Comparison of ENCODE assay signal across 2 cellular contexts in genomic region chr6:75261299-75261698, GRCh38.
TF ChIP-seq lines count a peak whose summit lies in the region.

No MANE protein-coding gene starts in this region.

TF ChIP-seq in HepG2, 621 proteins besides CTCF, POLR2A, EP300 and RAD21:
- TF ChIP-seq ZNF441 (CRISPR knock-in tag; IDR thresholded peaks at IDR 0.05; ENCODE audit: borderline replicate concordance) (no peak), MAFF (IDR thresholded peaks at IDR 0.05; ENCODE audit: low read depth, low read length) (peak; percentile 97), MAFK (conservative IDR thresholded peaks at IDR 0.05 in 1 of 2, IDR thresholded peaks at IDR 0.05 in 1 of 2; ENCODE audit: low read length in 2 of 2) (peak; percentile 97 to 98)
TF ChIP-seq in HepG2: peak in this region for 2.

TF ChIP-seq in K562, 482 proteins besides CTCF, POLR2A, EP300 and RAD21:
- TF ChIP-seq MED1 (CRISPR knock-in tag; IDR thresholded peaks at IDR 0.05; ENCODE audit: borderline replicate concordance) (no peak), ZNF212 (CRISPR knock-in tag; IDR thresholded peaks at IDR 0.05) (no peak), ZNF57 (CRISPR knock-in tag; IDR thresholded peaks at IDR 0.05) (no peak), KDM4B (IDR thresholded peaks at IDR 0.05; ENCODE audit: borderline replicate concordance in 2 of 2, low read depth in 1 of 2) (no peak), FOXK2 (conservative IDR thresholded peaks at IDR 0.05 in 1 of 2, IDR thresholded peaks at IDR 0.05 in 1 of 2; ENCODE audit: low read depth in 2 of 2) (no peak), PYGO2 (tag; IDR thresholded peaks at IDR 0.05) (no peak), FUS (optimal IDR thresholded peaks at IDR 0.05; ENCODE audit: low read depth, low read length) (no peak), MAFF (IDR thresholded peaks at IDR 0.05; ENCODE audit: low read length) (peak; percentile 93), MYC (IDR thresholded peaks at IDR 0.05; ENCODE audit: low read depth, low read length) (no peak), MYC (CRISPR knock-in tag; IDR thresholded peaks at IDR 0.05; ENCODE audit: borderline replicate concordance, low read depth) (no peak), MAFK (IDR thresholded peaks at IDR 0.05; ENCODE audit: low read length) (peak; percentile 96), HNRNPL (IDR thresholded peaks at IDR 0.05; ENCODE audit: low read depth, low read length) (no peak), ZNF224 (CRISPR knock-in tag; IDR thresholded peaks at IDR 0.05) (no peak), HOXB6 (CRISPR knock-in tag; IDR thresholded peaks at IDR 0.05; ENCODE audit: borderline replicate concordance) (no peak), FOS (IDR thresholded peaks at IDR 0.05; ENCODE audit: extremely low read depth, insufficient read length) (no peak), C11orf30 (IDR thresholded peaks at IDR 0.05; ENCODE audit: low read depth) (peak; percentile 85), HNRNPLL (IDR thresholded peaks at IDR 0.05; ENCODE audit: low read depth, low read length, poor library complexity, severe bottlenecking) (no peak), KAT7 (CRISPR knock-in tag; IDR thresholded peaks at IDR 0.05; ENCODE audit: borderline replicate concordance) (no peak), SNIP1 (IDR thresholded peaks at IDR 0.05; ENCODE audit: low read depth) (no peak), CBFA2T2 (conservative IDR thresholded peaks at IDR 0.05) (no peak), MEF2A (IDR thresholded peaks at IDR 0.05; ENCODE audit: control insufficient read depth, low read depth, low read length) (no peak), E2F6 (IDR thresholded peaks at IDR 0.05; ENCODE audit: borderline replicate concordance in 1 of 2, extremely low read depth in 1 of 2, insufficient read depth in 1 of 2, insufficient read length in 1 of 2, low read depth in 1 of 2, low read length in 1 of 2, poor library complexity in 1 of 2, severe bottlenecking in 1 of 2) (no peak), SAFB (IDR thresholded peaks at IDR 0.05; ENCODE audit: borderline replicate concordance, low read depth, low read length) (no peak), TAF9B (IDR thresholded peaks at IDR 0.05; ENCODE audit: partially characterized antibody) (no peak), SREBF2 (CRISPR knock-in tag; IDR thresholded peaks at IDR 0.05) (no peak), YBX1 (IDR thresholded peaks at IDR 0.05) (no peak), BCOR (IDR thresholded peaks at IDR 0.05) (no peak), CXXC5 (CRISPR knock-in tag; IDR thresholded peaks at IDR 0.05) (no peak), HNRNPK (IDR thresholded peaks at IDR 0.05; ENCODE audit: low read depth, low read length, poor library complexity, severe bottlenecking) (no peak), RBM25 (IDR thresholded peaks at IDR 0.05; ENCODE audit: low read depth, low read length, severe bottlenecking) (no peak), ZNF316 (IDR thresholded peaks at IDR 0.05) (peak; percentile 92), FIP1L1 (IDR thresholded peaks at IDR 0.05; ENCODE audit: low read depth, low read length, poor library complexity, severe bottlenecking) (no peak), ETV6 (IDR thresholded peaks at IDR 0.05; ENCODE audit: borderline replicate concordance in 1 of 2, low read depth in 2 of 2, low read length in 1 of 2) (no peak), ETV6 (CRISPR knock-in tag; IDR thresholded peaks at IDR 0.05; ENCODE audit: borderline replicate concordance) (no peak), MAFG (tag; conservative IDR thresholded peaks at IDR 0.05) (peak; percentile 84), KAT8 (IDR thresholded peaks at IDR 0.05; ENCODE audit: low read depth) (no peak), EP400 (IDR thresholded peaks at IDR 0.05) (no peak)
